ENCODE assay signal across 15 cellular contexts in genomic region chr9:21331676-21332402, GRCh38. TPM values are rescaled to one million over a fixed set of nuclear protein-coding genes. Genes with fewer than 3 reads are reported as not detected.
DNase-seq lines count a peak whose midpoint lies in the region; ATAC-seq, FAIRE-seq and TF ChIP-seq lines count a peak whose summit lies in the region.
"Had no signal": no experiment of that assay in that cellular context is flagged by ENCODE, and none has a peak within 500 bp of the region (broad histone marks: within the 10 kb centered on the region; RNA-seq: fewer than 3 reads in every experiment).

No MANE protein-coding gene starts in this region.

- no peak overlapping the region for H3K27ac ChIP-seq in mesenchymal stem cell (ENCODE audit: low read length, poor library complexity, severe bottlenecking)
- H3K27ac ChIP-seq: colonic mucosa had no signal

- no peak overlapping the region for H3K27ac Mint-ChIP-seq in activated CD8-positive, alpha-beta T cell treated with anti-CD3 and anti-CD28 coated beads, Interleukin-2, amount 10 ng/mL, durations not matched to agents 7 days and 5 days
- H3K27ac Mint-ChIP-seq in effector memory CD8-positive, alpha-beta T cell, result peak overlapping the region in 1 of 2 donors; percentile 44

- no peak overlapping the region for H3K4ac ChIP-seq in mesenchymal stem cell (ENCODE audit: low read depth in 1 of 2, low read length in 2 of 2)

- H3K23ac ChIP-seq in mesenchymal stem cell (ENCODE audit: low read length in 2 of 2), result no peak overlapping the region

- no peaks in the 10 kb centered on the region for H3K79me1 ChIP-seq in mesenchymal stem cell (replicated peaks; ENCODE audit: low read length, poor library complexity, severe bottlenecking)

- H3K9me3 Mint-ChIP-seq in activated CD8-positive, alpha-beta T cell treated with anti-CD3 and anti-CD28 coated beads, Interleukin-2, amount 10 ng/mL, durations not matched to agents 7 days and 5 days (ENCODE audit: insufficient read depth), result no peaks in the 10 kb centered on the region
- no peaks in the 10 kb centered on the region for H3K9me3 Mint-ChIP-seq in effector memory CD8-positive, alpha-beta T cell

- no peak for TF ChIP-seq CTCF in BE2C (IDR thresholded peaks at IDR 0.05; ENCODE audit: low read depth, low read length)

- H3K27me3 ChIP-seq in BE2C (no peaks in the 10 kb centered on the region), mesenchymal stem cell (ENCODE audit: control insufficient read depth in 1 of 2, insufficient read depth in 1 of 2, low read length in 2 of 2) (no peaks in the 10 kb centered on the region)
- H3K27me3 ChIP-seq: colonic mucosa had no signal

- no peak overlapping the region for H2BK12ac ChIP-seq in mesenchymal stem cell (ENCODE audit: low read length in 2 of 2)

- CTCF ChIA-PET in activated CD8-positive, alpha-beta T cell treated with anti-CD3 and anti-CD28 coated beads, Interleukin-2, amount 10 ng/mL, durations not matched to agents 7 days and 5 days (lab: Charles Lee), result interaction anchor here (1.0 to 8.2 kb wide), 4 partner anchors 13 to 137 kb away, joined by 3 to 123 read pairs (median 4); no protein-coding TSS in a partner anchor
- CTCF ChIA-PET in HEK293T (lab: Yijun Ruan, JAX), result no interaction called here

- H2AFZ ChIP-seq in mesenchymal stem cell (ENCODE audit: low read depth, low read length), result no peak overlapping the region

- POLR2A ChIA-PET in activated CD8-positive, alpha-beta T cell treated with anti-CD3 and anti-CD28 coated beads, Interleukin-2, amount 10 ng/mL, durations not matched to agents 7 days and 5 days (lab: Charles Lee), result no interaction called here
- POLR2A ChIA-PET in HEK293T (lab: Yijun Ruan, JAX), result no interaction called here

- DNase-seq in BE2C (peak; percentile 12), GM19239 (ENCODE audit: insufficient read length, low spot score) (no peak), mesenchymal stem cell (no peak), KBM-7 (no peak), HEK293T (ENCODE audit: extremely low spot score) (no peak)
- DNase-seq in activated CD8-positive, alpha-beta T cell treated with anti-CD3 and anti-CD28 coated beads, Interleukin-2, amount 10 ng/mL, durations not matched to agents 7 days and 5 days, result no peak
- no peak for DNase-seq in effector memory CD8-positive, alpha-beta T cell
- DNase-seq in activated CD4-positive, alpha-beta T cell treated with anti-CD3 and anti-CD28 coated beads, Interleukin-2, amount 50 U/mL, for 1 hour, result no peak
- DNase-seq: activated CD8-positive, alpha-beta memory T cell treated with anti-CD3 and anti-CD28 coated beads, Interleukin-2, amount 50 U/mL, for 48 hours; colonic mucosa; hypothalamus; NCI-H510A; stimulated activated CD4-positive, alpha-beta T cell treated with anti-CD3 and anti-CD28 coated beads, Interleukin-1b, Interleukin-23, amount 100 ng/mL, for 48 hours had no signal

- in situ Hi-C loops in KBM-7 (cut with MboI; ENCODE audit: low pct_unique_long_range_greater_than_20kb, low sequenced_read_pairs), result no loop called here

- no peak overlapping the region for H2BK5ac ChIP-seq in mesenchymal stem cell (ENCODE audit: low read depth, low read length, poor library complexity, severe bottlenecking)

- no peaks in the 10 kb centered on the region for H3K27me3 Mint-ChIP-seq in activated CD8-positive, alpha-beta T cell treated with anti-CD3 and anti-CD28 coated beads, Interleukin-2, amount 10 ng/mL, durations not matched to agents 7 days and 5 days (ENCODE audit: low read depth)
- H3K27me3 Mint-ChIP-seq in effector memory CD8-positive, alpha-beta T cell, result no peaks in the 10 kb centered on the region

- no peak overlapping the region for H3K14ac ChIP-seq in mesenchymal stem cell (ENCODE audit: low read length in 2 of 2)

- FAIRE-seq in GM19239 (lab: Jason Lieb, UNC), result peak; percentile 8
- FAIRE-seq: D721Med had no signal

- H2BK120ac ChIP-seq in mesenchymal stem cell (ENCODE audit: low read depth, low read length), result no peak overlapping the region

- H3K4me1 ChIP-seq in BE2C (peaks cover 6% of the 10 kb centered on the region), mesenchymal stem cell (ENCODE audit: control insufficient read depth, insufficient read depth, low read depth, low read length) (peaks cover 3% of the 10 kb centered on the region)

- peak overlapping the region; percentile 63 for H3K9ac ChIP-seq in mesenchymal stem cell (ENCODE audit: low read length)

- no peak for ATAC-seq in activated CD8-positive, alpha-beta T cell treated with anti-CD3 and anti-CD28 coated beads, Interleukin-2, amount 10 ng/mL, durations not matched to agents 7 days and 5 days
- no peak for ATAC-seq in effector memory CD8-positive, alpha-beta T cell (replicated peaks)

- H4K8ac ChIP-seq in mesenchymal stem cell (ENCODE audit: low read length), result no peak overlapping the region

- H3K4me3 Mint-ChIP-seq in activated CD8-positive, alpha-beta T cell treated with anti-CD3 and anti-CD28 coated beads, Interleukin-2, amount 10 ng/mL, durations not matched to agents 7 days and 5 days, result peak overlapping the region; percentile 28
- H3K4me3 Mint-ChIP-seq in effector memory CD8-positive, alpha-beta T cell, result peak overlapping the region in 1 of 2 donors; percentile 91

- no peak overlapping the region for H2BK15ac ChIP-seq in mesenchymal stem cell (ENCODE audit: low read depth, poor library complexity, severe bottlenecking)

- H3K4me2 ChIP-seq in mesenchymal stem cell (ENCODE audit: low read length, poor library complexity, severe bottlenecking), result no peak overlapping the region

- H3K9me3 ChIP-seq in BE2C (no peaks in the 10 kb centered on the region), mesenchymal stem cell (ENCODE audit: control insufficient read depth, low read length) (no peaks in the 10 kb centered on the region)
- H3K9me3 ChIP-seq: colonic mucosa had no signal

- no peak overlapping the region for H3K18ac ChIP-seq in mesenchymal stem cell (ENCODE audit: low read depth in 1 of 2, low read length in 2 of 2)

- H3K4me3 ChIP-seq in BE2C (ENCODE audit: low read depth, low read length), result peak overlapping the region; percentile 19
- H3K4me3 ChIP-seq in mesenchymal stem cell (ENCODE audit: insufficient read depth in 1 of 2, low read depth in 1 of 2, low read length in 2 of 2), result peak overlapping the region in 1 of 2 experiments; percentile 99
- H3K4me3 ChIP-seq: colonic mucosa had no signal

- H4K91ac ChIP-seq in mesenchymal stem cell (ENCODE audit: low read length), result no peak overlapping the region

- H3K4me1 Mint-ChIP-seq in activated CD8-positive, alpha-beta T cell treated with anti-CD3 and anti-CD28 coated beads, Interleukin-2, amount 10 ng/mL, durations not matched to agents 7 days and 5 days (ENCODE audit: low read depth), result peaks cover 57% of the 10 kb centered on the region
- peaks cover 41 to 81% of the 10 kb centered on the region in 2 donors for H3K4me1 Mint-ChIP-seq in effector memory CD8-positive, alpha-beta T cell (ENCODE audit: low read depth in 2 of 2)

- WGBS in mesenchymal stem cell, result no CpG with 5 or more reads among the region's 5 CpGs

- H2AK5ac ChIP-seq in mesenchymal stem cell (ENCODE audit: low read length, severe bottlenecking), result no peak overlapping the region

- peaks cover 6% of the 10 kb centered on the region for H3K36me3 ChIP-seq in BE2C
- H3K36me3 ChIP-seq in mesenchymal stem cell (ENCODE audit: control insufficient read depth in 1 of 2, insufficient read depth in 2 of 2, low read depth in 1 of 2, low read length in 2 of 2), result peaks cover 0 to 29% of the 10 kb centered on the region in 2 experiments
- H3K36me3 ChIP-seq: colonic mucosa had no signal

- H3K36me3 Mint-ChIP-seq in activated CD8-positive, alpha-beta T cell treated with anti-CD3 and anti-CD28 coated beads, Interleukin-2, amount 10 ng/mL, durations not matched to agents 7 days and 5 days (ENCODE audit: low read depth), result peaks cover 48% of the 10 kb centered on the region
- H3K36me3 Mint-ChIP-seq in effector memory CD8-positive, alpha-beta T cell (ENCODE audit: insufficient read depth), result peaks cover 40% of the 10 kb centered on the region

TF ChIP-seq in HEK293T, 16 proteins besides CTCF, POLR2A, EP300 and RAD21:
- no peak for TF ChIP-seq SP1 (IDR thresholded peaks at IDR 0.05)
- no peak for TF ChIP-seq FOXM1 (IDR thresholded peaks at IDR 0.05; ENCODE audit: borderline replicate concordance)
- TF ChIP-seq ARNT (IDR thresholded peaks at IDR 0.05), result no peak
- no peak for TF ChIP-seq CTBP1 (IDR thresholded peaks at IDR 0.05; ENCODE audit: borderline replicate concordance)
- TF ChIP-seq BHLHE40 (IDR thresholded peaks at IDR 0.05; ENCODE audit: borderline replicate concordance), result no peak

RNA-seq across cellular contexts. Expression of gene KLHL9, which starts 3.4 kb away (rescaled TPM):
- polyA plus RNA-seq in BE2C (2012; ENCODE audit: insufficient read depth, insufficient read length, low read depth), result 18.8 TPM
- 10 to 100 TPM; 17.9 to 18.8 TPM for total RNA-seq in activated CD8-positive, alpha-beta T cell treated with anti-CD3 and anti-CD28 coated beads, Interleukin-2, amount 10 ng/mL, durations not matched to agents 7 days and 5 days
- polyA plus RNA-seq in mesenchymal stem cell (2013, experiment 1 of 2), result 17.9 TPM
- 18.0 TPM for polyA plus RNA-seq in mesenchymal stem cell (2013, experiment 2 of 2)

RNA-seq across cellular contexts. Expression of gene IFNA6, which starts 18.8 kb away (rescaled TPM):
- polyA plus RNA-seq in BE2C (2012; ENCODE audit: insufficient read depth, insufficient read length, low read depth), result not detected
- total RNA-seq in activated CD8-positive, alpha-beta T cell treated with anti-CD3 and anti-CD28 coated beads, Interleukin-2, amount 10 ng/mL, durations not matched to agents 7 days and 5 days, result not detected
- not detected for polyA plus RNA-seq in mesenchymal stem cell (2013, experiment 1 of 2)
- polyA plus RNA-seq in mesenchymal stem cell (2013, experiment 2 of 2), result not detected
- total RNA-seq: colonic mucosa had no signal
- polyA plus RNA-seq: thymus had no signal

RNA-seq across cellular contexts. Expression of gene IFNA5, which starts 26.7 kb away (rescaled TPM):
- not detected for polyA plus RNA-seq in BE2C (2012; ENCODE audit: insufficient read depth, insufficient read length, low read depth)
- not detected for total RNA-seq in activated CD8-positive, alpha-beta T cell treated with anti-CD3 and anti-CD28 coated beads, Interleukin-2, amount 10 ng/mL, durations not matched to agents 7 days and 5 days
- polyA plus RNA-seq in mesenchymal stem cell (2013, experiment 1 of 2), result not detected
- polyA plus RNA-seq in mesenchymal stem cell (2013, experiment 2 of 2), result not detected
- total RNA-seq: colonic mucosa had no signal
- polyA plus RNA-seq: thymus had no signal

RNA-seq across cellular contexts. Expression of gene IFNA13, which starts 36.0 kb away (rescaled TPM):
- polyA plus RNA-seq in BE2C (2012; ENCODE audit: insufficient read depth, insufficient read length, low read depth), result not detected
- total RNA-seq in activated CD8-positive, alpha-beta T cell treated with anti-CD3 and anti-CD28 coated beads, Interleukin-2, amount 10 ng/mL, durations not matched to agents 7 days and 5 days, result not detected
- polyA plus RNA-seq in mesenchymal stem cell (2013, experiment 1 of 2), result not detected
- polyA plus RNA-seq in mesenchymal stem cell (2013, experiment 2 of 2), result not detected
- total RNA-seq: colonic mucosa had no signal

RNA-seq across cellular contexts. Expression of gene IFNA2, which starts 53.4 kb away (rescaled TPM):
- polyA plus RNA-seq in BE2C (2012; ENCODE audit: insufficient read depth, insufficient read length, low read depth), result not detected
- total RNA-seq in activated CD8-positive, alpha-beta T cell treated with anti-CD3 and anti-CD28 coated beads, Interleukin-2, amount 10 ng/mL, durations not matched to agents 7 days and 5 days, result not detected
- polyA plus RNA-seq in mesenchymal stem cell (2013, experiment 1 of 2), result not detected
- not detected for polyA plus RNA-seq in mesenchymal stem cell (2013, experiment 2 of 2)
- total RNA-seq: colonic mucosa had no signal
- polyA plus RNA-seq: thymus had no signal
